In the genomic region with DNA sequence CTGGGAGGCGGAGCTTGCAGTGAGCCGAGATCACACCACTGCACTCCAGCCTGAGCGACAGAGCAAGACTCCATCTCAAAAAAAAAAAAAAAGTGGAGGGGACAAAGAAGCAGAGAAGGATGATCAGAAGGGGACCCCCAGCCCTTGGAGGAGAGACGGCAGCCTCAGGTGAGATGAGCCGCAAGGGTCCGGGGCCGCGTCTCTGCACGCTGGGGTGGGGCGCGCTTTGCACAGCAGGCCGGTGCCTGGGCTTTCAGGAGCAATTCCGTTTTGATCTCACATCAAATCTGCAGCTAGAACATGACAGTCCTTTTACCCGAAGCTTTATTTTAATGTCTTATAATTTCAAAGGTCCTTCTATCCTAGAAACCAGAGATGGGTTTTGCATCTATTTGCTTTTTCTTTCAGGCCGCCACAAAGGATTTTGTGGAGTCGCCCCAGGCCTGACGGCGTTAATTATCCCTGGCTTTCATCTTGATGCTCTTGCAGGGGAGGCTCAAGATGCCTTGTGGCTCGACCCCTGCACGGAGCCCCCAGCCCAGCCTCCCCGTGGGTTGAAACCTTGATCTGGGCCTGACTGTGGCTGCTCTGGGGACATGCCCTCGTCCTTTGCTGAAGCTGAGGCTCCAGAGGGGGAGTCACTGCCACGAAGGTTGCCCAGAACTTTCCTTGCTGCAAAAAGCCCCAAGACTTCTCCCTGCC, we compare ENCODE assay signal across 1 cellular context.
TF ChIP-seq lines count a peak whose summit lies in the region.

No MANE protein-coding gene starts in this region.

TF ChIP-seq in IMR-90, 13 proteins besides CTCF, POLR2A, EP300 and RAD21:
- TF ChIP-seq, protein P1, sequence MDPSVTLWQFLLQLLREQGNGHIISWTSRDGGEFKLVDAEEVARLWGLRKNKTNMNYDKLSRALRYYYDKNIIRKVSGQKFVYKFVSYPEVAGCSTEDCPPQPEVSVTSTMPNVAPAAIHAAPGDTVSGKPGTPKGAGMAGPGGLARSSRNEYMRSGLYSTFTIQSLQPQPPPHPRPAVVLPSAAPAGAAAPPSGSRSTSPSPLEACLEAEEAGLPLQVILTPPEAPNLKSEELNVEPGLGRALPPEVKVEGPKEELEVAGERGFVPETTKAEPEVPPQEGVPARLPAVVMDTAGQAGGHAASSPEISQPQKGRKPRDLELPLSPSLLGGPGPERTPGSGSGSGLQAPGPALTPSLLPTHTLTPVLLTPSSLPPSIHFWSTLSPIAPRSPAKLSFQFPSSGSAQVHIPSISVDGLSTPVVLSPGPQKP (IDR thresholded peaks at IDR 0.05; ENCODE audit: borderline replicate concordance, low read depth, low read length) = no peak
- no peak for TF ChIP-seq MXI1 (IDR thresholded peaks at IDR 0.05; ENCODE audit: borderline replicate concordance, low read depth, low read length)
- no peak for TF ChIP-seq MAZ (IDR thresholded peaks at IDR 0.05; ENCODE audit: borderline replicate concordance, low read depth, low read length)
- no peak for TF ChIP-seq CHD1 (IDR thresholded peaks at IDR 0.05; ENCODE audit: low read depth, low read length)
- TF ChIP-seq FOS (IDR thresholded peaks at IDR 0.05; ENCODE audit: low read depth, low read length) = no peak
- TF ChIP-seq NFE2L2 (IDR thresholded peaks at IDR 0.05; ENCODE audit: low read depth, low read length) = no peak
